In the genomic region with DNA sequence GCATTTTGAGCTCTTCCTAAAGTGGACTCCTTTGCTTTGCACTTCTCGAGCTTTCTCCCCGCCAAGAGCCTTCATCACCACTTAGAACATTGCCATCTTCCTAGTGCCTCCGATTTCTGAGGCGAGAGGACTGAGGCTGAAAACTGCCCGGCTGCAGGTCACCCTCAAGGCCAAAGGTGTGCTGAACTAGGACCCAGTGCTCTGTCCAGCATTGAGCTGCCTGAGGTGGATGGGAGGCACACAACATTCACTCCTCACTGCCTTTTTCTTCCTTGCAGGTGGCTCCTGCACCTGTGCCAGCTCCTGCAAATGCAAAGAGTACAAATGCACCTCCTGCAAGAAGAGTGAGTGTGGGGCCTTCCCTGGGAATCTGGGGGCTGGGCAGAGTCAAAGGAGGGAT, we compare ENCODE assay signal across 1 cellular context.
TF ChIP-seq lines count a peak whose summit lies in the region.

No MANE protein-coding gene starts in this region.

TF ChIP-seq in liver, 16 proteins besides CTCF, POLR2A, EP300 and RAD21:
- TF ChIP-seq, protein P1, sequence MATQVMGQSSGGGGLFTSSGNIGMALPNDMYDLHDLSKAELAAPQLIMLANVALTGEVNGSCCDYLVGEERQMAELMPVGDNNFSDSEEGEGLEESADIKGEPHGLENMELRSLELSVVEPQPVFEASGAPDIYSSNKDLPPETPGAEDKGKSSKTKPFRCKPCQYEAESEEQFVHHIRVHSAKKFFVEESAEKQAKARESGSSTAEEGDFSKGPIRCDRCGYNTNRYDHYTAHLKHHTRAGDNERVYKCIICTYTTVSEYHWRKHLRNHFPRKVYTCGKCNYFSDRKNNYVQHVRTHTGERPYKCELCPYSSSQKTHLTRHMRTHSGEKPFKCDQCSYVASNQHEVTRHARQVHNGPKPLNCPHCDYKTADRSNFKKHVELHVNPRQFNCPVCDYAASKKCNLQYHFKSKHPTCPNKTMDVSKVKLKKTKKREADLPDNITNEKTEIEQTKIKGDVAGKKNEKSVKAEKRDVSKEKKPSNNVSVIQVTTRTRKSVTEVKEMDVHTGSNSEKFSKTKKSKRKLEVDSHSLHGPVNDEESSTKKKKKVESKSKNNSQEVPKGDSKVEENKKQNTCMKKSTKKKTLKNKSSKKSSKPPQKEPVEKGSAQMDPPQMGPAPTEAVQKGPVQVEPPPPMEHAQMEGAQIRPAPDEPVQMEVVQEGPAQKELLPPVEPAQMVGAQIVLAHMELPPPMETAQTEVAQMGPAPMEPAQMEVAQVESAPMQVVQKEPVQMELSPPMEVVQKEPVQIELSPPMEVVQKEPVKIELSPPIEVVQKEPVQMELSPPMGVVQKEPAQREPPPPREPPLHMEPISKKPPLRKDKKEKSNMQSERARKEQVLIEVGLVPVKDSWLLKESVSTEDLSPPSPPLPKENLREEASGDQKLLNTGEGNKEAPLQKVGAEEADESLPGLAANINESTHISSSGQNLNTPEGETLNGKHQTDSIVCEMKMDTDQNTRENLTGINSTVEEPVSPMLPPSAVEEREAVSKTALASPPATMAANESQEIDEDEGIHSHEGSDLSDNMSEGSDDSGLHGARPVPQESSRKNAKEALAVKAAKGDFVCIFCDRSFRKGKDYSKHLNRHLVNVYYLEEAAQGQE (IDR thresholded peaks at IDR 0.05), result peak; percentile 89
- TF ChIP-seq FOXA2 (IDR thresholded peaks at IDR 0.05), result no peak
